ENCODE assay signal across 27 cellular contexts in genomic region chr5:83220331-83220730, GRCh38.
DNase-seq lines count a peak whose midpoint lies in the region; ATAC-seq and TF ChIP-seq lines count a peak whose summit lies in the region.
"Had no signal": no experiment of that assay in that cellular context is flagged by ENCODE, and none has a peak within 500 bp of the region (broad histone marks: within the 10 kb centered on the region; RNA-seq: fewer than 3 reads in every experiment).

No MANE protein-coding gene starts in this region.

- no peak overlapping the region for H3K9ac ChIP-seq in GM23248

- ATAC-seq in HG03108 (IDR thresholded peaks at IDR 0.05; ENCODE audit: unreplicated experiment) (no peak), HG03457 (IDR thresholded peaks at IDR 0.05; ENCODE audit: unreplicated experiment) (no peak)
- ATAC-seq: HCT116, Panc1, pancreas had no signal

- H4K20me1 ChIP-seq in GM23248 (ENCODE audit: insufficient read depth): no peaks in the 10 kb centered on the region

- no peaks in the 10 kb centered on the region for H3K4me1 ChIP-seq in GM23248 (ENCODE audit: insufficient read depth)
- H3K4me1 ChIP-seq: pancreas, stomach, thyroid gland had no signal

- no peaks in the 10 kb centered on the region for H3K27me3 ChIP-seq in GM23248 (replicated peaks; ENCODE audit: insufficient read depth)
- H3K27me3 ChIP-seq: pancreas, stomach, thyroid gland had no signal

- no peak overlapping the region for H3K4me2 ChIP-seq in GM23248 (ENCODE audit: unreplicated experiment)
- H3K4me2 ChIP-seq: smooth muscle cell had no signal

- H3K27ac ChIP-seq in GM23248: no peak overlapping the region
- H3K27ac ChIP-seq: pancreas, stomach, thyroid gland had no signal

- no peaks in the 10 kb centered on the region for H3K9me3 ChIP-seq in GM23248 (ENCODE audit: low read depth)
- H3K9me3 ChIP-seq: pancreas, stomach, thyroid gland had no signal

- H3K4me3 ChIP-seq in GM23248: no peak overlapping the region
- H3K4me3 ChIP-seq: lung, pancreas, smooth muscle cell, stomach, thyroid gland had no signal

- H2AFZ ChIP-seq in GM23248: no peak overlapping the region

- in situ Hi-C loops in GM23248 (cut with MboI): no loop called here

- WGBS in GM23248 (ENCODE audit: low coverage in 1 of 2, low lambda C conversion rate in 2 of 2, missing lambda C conversion rate in 2 of 2), 2 experiments: 38 to 40% methylated on average over 3 of the region's 3 CpGs

- DNase-seq in COR-L47 (lab: John Stamatoyannopoulos, UW) (peak; percentile 2), GM23248 (peak; percentile 0), NCI-H748 treated with DMSO at 0.1 percent for 48 hours (lab: John Stamatoyannopoulos, UW) (peak; percentile 12), erythroblast (lab: John Stamatoyannopoulos, UW) (peak; percentile 2 to 7)
- no peak for DNase-seq in activated naive CD4-positive, alpha-beta T cell (lab: John Stamatoyannopoulos, UW)
- no peak for DNase-seq in activated CD4-positive, alpha-beta T cell treated with anti-CD3 and anti-CD28 coated beads for 4 hours
- DNase-seq: activated CD4-positive, alpha-beta memory T cell treated with anti-CD3 and anti-CD28 coated beads, Interleukin-2, amount 10 ng/mL, durations not matched to agents 7 days and 5 days; activated CD4-positive, CD25-positive, alpha-beta regulatory T cell treated with anti-CD3 and anti-CD28 coated beads, Interleukin-2, amount 50 U/mL, for 72 hours; activated CD8-positive, alpha-beta memory T cell treated with anti-CD3 and anti-CD28 coated beads, Interleukin-2, amount 50 U/mL, for 48 hours; activated naive CD4-positive, alpha-beta T cell treated with anti-CD3 and anti-CD28 coated beads, Interleukin-2, amount 50 U/mL, for 16 hours; amygdala; DMS53; effector CD4-positive, alpha-beta T cell; Karpas-422; kidney; nephron progenitor cell; pancreas; stimulated activated CD4-positive, alpha-beta T cell treated with anti-CD3 and anti-CD28 coated beads, Interleukin-2, amount 100 ng/mL, for 24 hours; stomach; T-helper 1 cell; thyroid gland had no signal

- TF ChIP-seq POLR2A in erythroblast (IDR thresholded peaks at IDR 0.05; ENCODE audit: low read length): no peak

- H3K9me2 ChIP-seq in GM23248 (ENCODE audit: insufficient read depth): no peaks in the 10 kb centered on the region

- H3F3A ChIP-seq in GM23248 (ENCODE audit: insufficient read depth): no peaks in the 10 kb centered on the region

- H3K36me3 ChIP-seq in GM23248 (ENCODE audit: low read depth): no peaks in the 10 kb centered on the region
- H3K36me3 ChIP-seq: pancreas, stomach, thyroid gland had no signal

- H3K79me2 ChIP-seq in GM23248 (ENCODE audit: insufficient read depth): no peaks in the 10 kb centered on the region

Comparison
In these comparisons a context has a peak if more than half of its experiments do, and no peak if none do; other contexts are left out.
1. DNase-seq: peak in COR-L47 (single experiment), GM23248 (single experiment), NCI-H748 treated with DMSO at 0.1 percent for 48 hours (single experiment) and erythroblast (2 of 2); none in activated naive CD4-positive, alpha-beta T cell (0 of 4) and activated CD4-positive, alpha-beta T cell treated with anti-CD3 and anti-CD28 coated beads for 4 hours (0 of 2).